Comparison of ENCODE assay signal across 9 cellular contexts in genomic region chr16:50680556-50680893, GRCh38. TPM values are rescaled to one million over a fixed set of nuclear protein-coding genes. Genes with fewer than 3 reads are reported as not detected.
DNase-seq lines count a peak whose midpoint lies in the region; ATAC-seq and TF ChIP-seq lines count a peak whose summit lies in the region.
"Had no signal": no experiment of that assay in that cellular context is flagged by ENCODE, and none has a peak within 500 bp of the region (broad histone marks: within the 10 kb centered on the region; RNA-seq: fewer than 3 reads in every experiment).

No MANE protein-coding gene starts in this region.

- H3K4me1 ChIP-seq in CD8-positive, alpha-beta T cell (ENCODE audit: insufficient read depth, low read length): peaks cover 69% of the 10 kb centered on the region
- H3K4me1 ChIP-seq in neutrophil (ENCODE audit: control insufficient read depth in 1 of 2, insufficient read depth in 1 of 2, low read depth in 1 of 2, low read length in 1 of 2): peaks cover 85 to 97% of the 10 kb centered on the region in 2 experiments

- CTCF ChIA-PET in CD8-positive, alpha-beta T cell (lab: Charles Lee): interaction anchor here (1.1 to 4.6 kb wide), 5 partner anchors 9 to 66 kb away, joined by 5 to 26 read pairs (median 18); no protein-coding TSS in a partner anchor

- no peaks in the 10 kb centered on the region for H3K27me3 Mint-ChIP-seq in CD8-positive, alpha-beta T cell (ENCODE audit: low read depth)
- H3K27me3 Mint-ChIP-seq in activated naive CD8-positive, alpha-beta T cell treated with anti-CD3 and anti-CD28 coated beads, Interleukin-2, amount 50 U/mL, for 24 hours: no peaks in the 10 kb centered on the region

- no peak for DNase-seq in CD8-positive, alpha-beta T cell
- no peak for DNase-seq in activated naive CD8-positive, alpha-beta T cell treated with anti-CD3 and anti-CD28 coated beads, Interleukin-2, amount 50 U/mL, for 24 hours
- DNase-seq in activated gamma-delta T cell treated with Interleukin-2 at 50 U/mL for 16 hours (no peak), sciatic nerve (ENCODE audit: low spot score) (no peak), NCI-H1694 treated with DMSO at 0.1 percent for 48 hours (lab: John Stamatoyannopoulos, UW) (no peak)
- DNase-seq: DMS 273 treated with DMSO at 0.1 percent for 48 hours, NCI-H146 had no signal

- peak overlapping the region; percentile 51 for H3K27ac ChIP-seq in CD8-positive, alpha-beta T cell (ENCODE audit: low read depth, low read length)
- peak overlapping the region; percentile 92 for H3K27ac ChIP-seq in neutrophil

- no peak for TF ChIP-seq CTCF in CD8-positive, alpha-beta T cell (IDR thresholded peaks at IDR 0.05)
- TF ChIP-seq CTCF in GM12875 (IDR thresholded peaks at IDR 0.05; ENCODE audit: borderline replicate concordance, insufficient read depth, low read depth, low read length) (no peak), neutrophil (IDR thresholded peaks at IDR 0.05) (no peak)

- H3K27ac Mint-ChIP-seq in CD8-positive, alpha-beta T cell: peak overlapping the region; percentile 97
- H3K27ac Mint-ChIP-seq in activated naive CD8-positive, alpha-beta T cell treated with anti-CD3 and anti-CD28 coated beads, Interleukin-2, amount 50 U/mL, for 24 hours: peak overlapping the region; percentile 93

- H3K27me3 ChIP-seq in CD8-positive, alpha-beta T cell (ENCODE audit: insufficient read depth, low read length): no peaks in the 10 kb centered on the region
- no peaks in the 10 kb centered on the region for H3K27me3 ChIP-seq in neutrophil

- H3K9me3 Mint-ChIP-seq in CD8-positive, alpha-beta T cell: no peaks in the 10 kb centered on the region
- no peaks in the 10 kb centered on the region for H3K9me3 Mint-ChIP-seq in activated naive CD8-positive, alpha-beta T cell treated with anti-CD3 and anti-CD28 coated beads, Interleukin-2, amount 50 U/mL, for 24 hours

- peaks cover 48% of the 10 kb centered on the region for H3K36me3 Mint-ChIP-seq in CD8-positive, alpha-beta T cell
- peaks cover 18% of the 10 kb centered on the region for H3K36me3 Mint-ChIP-seq in activated naive CD8-positive, alpha-beta T cell treated with anti-CD3 and anti-CD28 coated beads, Interleukin-2, amount 50 U/mL, for 24 hours (ENCODE audit: low read depth)

- peaks cover 87% of the 10 kb centered on the region for H3K4me1 Mint-ChIP-seq in CD8-positive, alpha-beta T cell (ENCODE audit: low read depth)
- peaks cover 77% of the 10 kb centered on the region for H3K4me1 Mint-ChIP-seq in activated naive CD8-positive, alpha-beta T cell treated with anti-CD3 and anti-CD28 coated beads, Interleukin-2, amount 50 U/mL, for 24 hours

- peak overlapping the region; percentile 65 for H3K4me3 ChIP-seq in CD8-positive, alpha-beta T cell (ENCODE audit: low read depth, low read length)
- H3K4me3 ChIP-seq in GM12875 (ENCODE audit: low read depth, low read length): peak overlapping the region; percentile 59
- peak overlapping the region; percentile 72 to 86 for H3K4me3 ChIP-seq in neutrophil (ENCODE audit: low read depth in 1 of 2, low read length in 1 of 2)

- intact Hi-C loops in CD8-positive, alpha-beta T cell (cut with DNase I, micrococcal nuclease): loop anchor here in 1 of 2 experiments (2.0 to 5.0 kb wide), 4 partner anchors 16 to 413 kb away; partner anchors contain the start of genes ADCY7 and NKD1
- intact Hi-C loops in sciatic nerve (cut with DNase I): loop anchor here (10.0 kb wide), 1 partner anchor 1706 kb away; no protein-coding TSS in a partner anchor

- POLR2A ChIA-PET in CD8-positive, alpha-beta T cell (lab: Charles Lee): interaction anchor here (1.1 to 2.6 kb wide), 7 partner anchors 12 to 319 kb away, joined by 3 to 46 read pairs (median 5); partner anchors contain the start of gene CYLD

- ATAC-seq in CD8-positive, alpha-beta T cell: no peak
- no peak for ATAC-seq in activated naive CD8-positive, alpha-beta T cell treated with anti-CD3 and anti-CD28 coated beads, Interleukin-2, amount 50 U/mL, for 24 hours
- ATAC-seq in sciatic nerve: no peak

- no peaks in the 10 kb centered on the region for H3K9me3 ChIP-seq in CD8-positive, alpha-beta T cell (ENCODE audit: low read length)
- H3K9me3 ChIP-seq in neutrophil: no peaks in the 10 kb centered on the region

- H3K36me3 ChIP-seq in CD8-positive, alpha-beta T cell (ENCODE audit: insufficient read depth, low read length): peaks cover 20% of the 10 kb centered on the region
- peaks cover 41% of the 10 kb centered on the region for H3K36me3 ChIP-seq in neutrophil

- H3K4me3 Mint-ChIP-seq in CD8-positive, alpha-beta T cell: peak overlapping the region; percentile 92
- peak overlapping the region; percentile 82 for H3K4me3 Mint-ChIP-seq in activated naive CD8-positive, alpha-beta T cell treated with anti-CD3 and anti-CD28 coated beads, Interleukin-2, amount 50 U/mL, for 24 hours

RNA-seq across cellular contexts. Expression of gene SNX20, which starts 0.6 kb away (rescaled TPM):
- 10 to 100 TPM; 18.6 to 20.1 TPM for total RNA-seq in CD8-positive, alpha-beta T cell
- total RNA-seq in sciatic nerve: 2.6 TPM

RNA-seq across cellular contexts. Expression of gene NOD2, which starts 12.9 kb away (rescaled TPM):
- under 1 TPM; 0.86 to 0.90 TPM for total RNA-seq in CD8-positive, alpha-beta T cell
- 4.3 TPM for total RNA-seq in sciatic nerve
